8 cellular contexts compared by ENCODE assay signal in the genomic region with DNA sequence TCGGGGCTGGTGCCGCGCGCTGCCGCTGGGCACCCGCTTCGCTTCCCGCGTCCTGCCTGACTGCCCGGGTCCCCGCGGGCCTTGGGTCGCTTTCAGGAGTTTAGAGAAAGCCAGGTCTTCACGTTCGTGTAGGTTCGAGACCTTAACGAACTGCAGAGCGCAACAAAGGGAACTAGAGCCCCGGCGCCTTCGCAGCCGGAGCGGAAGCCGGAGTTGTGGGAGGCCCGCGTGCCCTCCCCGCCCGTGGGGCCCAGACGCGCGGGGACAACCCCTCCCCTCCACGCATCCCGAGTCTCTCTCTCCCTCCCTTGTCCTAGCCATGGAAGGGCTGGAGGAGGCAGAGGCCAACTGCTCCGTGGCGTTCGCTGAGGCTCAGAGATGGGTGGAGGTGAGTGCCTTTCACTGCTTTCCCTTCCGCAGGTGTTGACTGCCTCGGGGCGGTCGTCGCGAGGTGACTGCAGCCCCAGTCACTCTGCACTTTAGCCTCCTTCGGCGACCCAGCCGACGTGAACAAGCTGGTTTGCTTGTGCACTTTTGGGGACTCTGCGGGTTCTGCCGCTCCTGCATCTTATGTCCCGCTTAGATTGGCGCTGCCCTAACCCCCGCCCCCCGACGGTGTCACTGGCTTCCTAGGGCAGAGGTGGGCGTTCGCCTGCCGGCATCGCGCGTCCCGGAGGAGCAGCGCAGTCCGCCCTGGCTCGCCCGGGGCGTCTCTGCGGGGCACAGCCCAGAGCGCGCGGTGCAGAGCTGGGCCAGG. TPM values are rescaled to one million over a fixed set of nuclear protein-coding genes. Genes with fewer than 3 reads are reported as not detected.
DNase-seq lines count a peak whose midpoint lies in the region; ATAC-seq lines count a peak whose summit lies in the region.

No MANE protein-coding gene starts in this region.

- H3K4me1 ChIP-seq in adipocyte (ENCODE audit: control insufficient read depth, insufficient read depth, low read length) (peaks cover 26% of the 10 kb centered on the region), iPS DF 6.9 (ENCODE audit: control insufficient read depth, insufficient read depth, low read length) (peaks cover 4% of the 10 kb centered on the region), skeletal muscle satellite cell (ENCODE audit: control insufficient read depth, insufficient read depth, low read length) (peaks cover 51% of the 10 kb centered on the region)

- no CpG with 5 or more reads among the region's 69 CpGs for WGBS in iPS DF 6.9 (ENCODE audit: insufficient coverage, insufficient read length)

- ATAC-seq in GM19463 (IDR thresholded peaks at IDR 0.05; ENCODE audit: unreplicated experiment) (peak; percentile 42), HG03521 (IDR thresholded peaks at IDR 0.05; ENCODE audit: unreplicated experiment) (peak; percentile 51)

- DNase-seq in CMK (ENCODE audit: low read depth) (peak; percentile 49), SW 1271 (lab: John Stamatoyannopoulos, UW) (peak; percentile 7 to 62), adipocyte (ENCODE audit: low read depth) (peak; percentile 71), iPS DF 6.9 (ENCODE audit: low read depth, low spot score) (no peak), superior temporal gyrus (ENCODE audit: extremely low spot score) (no peak)

- H3K4me3 ChIP-seq in adipocyte (ENCODE audit: low read length) (peak overlapping the region; percentile 96), iPS DF 6.9 (ENCODE audit: low read length) (peak overlapping the region; percentile 71), skeletal muscle satellite cell (ENCODE audit: low read length) (peak overlapping the region; percentile 97)

- H3K27ac ChIP-seq in iPS DF 6.9 (ENCODE audit: low read length): no peak overlapping the region

- peak overlapping the region; percentile 99 for H3K9ac ChIP-seq in adipocyte (ENCODE audit: low read length)
- peak overlapping the region; percentile 93 for H3K9ac ChIP-seq in skeletal muscle satellite cell (ENCODE audit: low read depth, low read length)

- H3K27me3 ChIP-seq in adipocyte (replicated peaks; ENCODE audit: control insufficient read depth, insufficient read depth, low read length) (no peaks in the 10 kb centered on the region), iPS DF 6.9 (ENCODE audit: control insufficient read depth, insufficient read depth, low read length) (peaks cover 2% of the 10 kb centered on the region; the same call in 1 of the 2 replicates), skeletal muscle satellite cell (ENCODE audit: control insufficient read depth, insufficient read depth, low read length) (no peaks in the 10 kb centered on the region)

- H3K4me2 ChIP-seq in skeletal muscle satellite cell (ENCODE audit: low read length): peak overlapping the region; percentile 85

- H3K9me3 ChIP-seq in adipocyte (ENCODE audit: control insufficient read depth, low read length) (no peaks in the 10 kb centered on the region), iPS DF 6.9 (ENCODE audit: control insufficient read depth, insufficient read depth, low read length) (no peaks in the 10 kb centered on the region), skeletal muscle satellite cell (replicated peaks; ENCODE audit: low read length) (no peaks in the 10 kb centered on the region)

- peaks cover 17% of the 10 kb centered on the region for H3K36me3 ChIP-seq in adipocyte (ENCODE audit: control insufficient read depth, insufficient read depth, low read length, severe bottlenecking)
- no peaks in the 10 kb centered on the region for H3K36me3 ChIP-seq in iPS DF 6.9 (ENCODE audit: control insufficient read depth, insufficient read depth, low read length)
- peaks cover 25% of the 10 kb centered on the region for H3K36me3 ChIP-seq in skeletal muscle satellite cell (ENCODE audit: insufficient read depth, low read length)

RNA-seq across cellular contexts. Expression of a gene that starts 0.4 kb away (rescaled TPM):
- 24.6 and 61.4 TPM in 2 replicates for total RNA-seq in skeletal muscle satellite cell (2012; rRNA removed)

Comparison
In these comparisons a context has a peak if more than half of its experiments do, and no peak if none do; other contexts are left out.
1. DNase-seq: peak in CMK (single experiment), SW 1271 (2 of 2) and adipocyte (single experiment); none in iPS DF 6.9 (single experiment) and superior temporal gyrus (single experiment).
2. Peak in every context shown above with its lines, with median percentiles within 50 percentile points of each other: H3K4me3 ChIP-seq.